Comparison of ENCODE assay signal across 30 cellular contexts in genomic region chr15:48425051-48425450, GRCh38.
"Had no signal": no experiment of that assay in that cellular context is flagged by ENCODE, and none has a peak within 500 bp of the region (broad histone marks: within the 10 kb centered on the region; RNA-seq: fewer than 3 reads in every experiment).

No MANE protein-coding gene starts in this region.

- H3K4me1 Mint-ChIP-seq: activated CD4-positive, alpha-beta memory T cell treated with anti-CD3 and anti-CD28 coated beads, Interleukin-2, amount 10 ng/mL, durations not matched to agents 7 days and 5 days; activated CD4-positive, alpha-beta T cell treated with anti-CD3 and anti-CD28 coated beads, Interleukin-2, amount 10 ng/mL, durations not matched to agents 7 days and 5 days; activated naive CD4-positive, alpha-beta T cell treated with anti-CD3 and anti-CD28 coated beads, Interleukin-2, amount 50 U/mL, for 24 hours; activated naive CD8-positive, alpha-beta T cell treated with anti-CD3 and anti-CD28 coated beads, Interleukin-2, amount 50 U/mL, for 24 hours; activated T-helper 17 cell treated with anti-CD3 and anti-CD28 coated beads, Interleukin-2, amount 50 U/mL, for 72 hours; immature natural killer cell had no signal

- H3K4me3 Mint-ChIP-seq: activated CD4-positive, alpha-beta memory T cell treated with anti-CD3 and anti-CD28 coated beads, Interleukin-2, amount 10 ng/mL, durations not matched to agents 7 days and 5 days; activated CD4-positive, alpha-beta T cell treated with anti-CD3 and anti-CD28 coated beads, Interleukin-2, amount 10 ng/mL, durations not matched to agents 7 days and 5 days; activated naive CD4-positive, alpha-beta T cell treated with anti-CD3 and anti-CD28 coated beads, Interleukin-2, amount 50 U/mL, for 24 hours; activated naive CD8-positive, alpha-beta T cell treated with anti-CD3 and anti-CD28 coated beads, Interleukin-2, amount 50 U/mL, for 24 hours; activated T-cell treated with anti-CD3 and anti-CD28 coated beads, Interleukin-2, amount 50 U/mL, for 24 hours; activated T-helper 17 cell treated with anti-CD3 and anti-CD28 coated beads, Interleukin-2, amount 50 U/mL, for 72 hours; effector memory CD8-positive, alpha-beta T cell; immature natural killer cell; nephron progenitor cell; stimulated activated naive B cell treated with anti-CD40 and anti-IgM and Interleukin-4, amounts not matched to agents 10 μg/mL and 1 μg/mL and 100 μg/mL, for 72 hours had no signal

- H3K36me3 Mint-ChIP-seq: activated naive CD4-positive, alpha-beta T cell treated with anti-CD3 and anti-CD28 coated beads, Interleukin-2, amount 50 U/mL, for 24 hours; stimulated activated naive B cell treated with anti-CD40 and anti-IgM and Interleukin-4, amounts not matched to agents 10 μg/mL and 1 μg/mL and 100 μg/mL, for 72 hours had no signal

- H3K27me3 Mint-ChIP-seq: activated CD4-positive, alpha-beta memory T cell treated with anti-CD3 and anti-CD28 coated beads, Interleukin-2, amount 10 ng/mL, durations not matched to agents 7 days and 5 days; activated CD4-positive, alpha-beta T cell treated with anti-CD3 and anti-CD28 coated beads, Interleukin-2, amount 10 ng/mL, durations not matched to agents 7 days and 5 days; activated naive CD4-positive, alpha-beta T cell treated with anti-CD3 and anti-CD28 coated beads, Interleukin-2, amount 50 U/mL, for 24 hours; activated naive CD8-positive, alpha-beta T cell treated with anti-CD3 and anti-CD28 coated beads, Interleukin-2, amount 50 U/mL, for 24 hours; stimulated activated naive B cell treated with anti-CD40 and anti-IgM and Interleukin-4, amounts not matched to agents 10 μg/mL and 1 μg/mL and 100 μg/mL, for 72 hours had no signal

- H3K4me3 ChIP-seq: body of pancreas, colonic mucosa, lung, pancreas, prostate gland, skin epidermis, stomach, tibial artery had no signal

- ATAC-seq: activated naive CD8-positive, alpha-beta T cell treated with anti-CD3 and anti-CD28 coated beads, Interleukin-2, amount 50 U/mL, for 24 hours; activated T-helper 17 cell treated with anti-CD3 and anti-CD28 coated beads, Interleukin-2, amount 50 U/mL, for 72 hours; body of pancreas; effector memory CD8-positive, alpha-beta T cell; left lobe of liver; pancreas; sciatic nerve; stimulated activated naive B cell treated with anti-CD40 and anti-IgM and Interleukin-4, amounts not matched to agents 10 μg/mL and 1 μg/mL and 100 μg/mL, for 72 hours had no signal

- H3K27me3 ChIP-seq: body of pancreas, colonic mucosa, pancreas, stomach, tibial artery had no signal

- FAIRE-seq: pancreas had no signal

- H3K27ac ChIP-seq: body of pancreas, colonic mucosa, pancreas, prostate gland, stomach, tibial artery had no signal

- H3K4me1 ChIP-seq: body of pancreas, colonic mucosa, pancreas, prostate gland, stomach had no signal

- H3K36me3 ChIP-seq: colonic mucosa, pancreas had no signal

- H3K9me3 ChIP-seq: body of pancreas, colonic mucosa, pancreas, prostate gland, stomach, tibial artery had no signal

- DNase-seq: activated CD4-positive, alpha-beta memory T cell treated with anti-CD3 and anti-CD28 coated beads, Interleukin-2, amount 10 ng/mL, durations not matched to agents 7 days and 5 days; activated CD4-positive, alpha-beta T cell treated with anti-CD3 and anti-CD28 coated beads for 1 hour; activated CD4-positive, alpha-beta T cell treated with anti-CD3 and anti-CD28 coated beads, Interleukin-2, amount 10 ng/mL, durations not matched to agents 7 days and 5 days; activated CD8-positive, alpha-beta memory T cell treated with anti-CD3 and anti-CD28 coated beads, Interleukin-2, amount 50 U/mL, for 48 hours; activated gamma-delta T cell treated with Interleukin-2 at 50 U/mL for 16 hours; activated naive CD8-positive, alpha-beta T cell treated with anti-CD3 and anti-CD28 coated beads, Interleukin-2, amount 50 U/mL, for 24 hours; activated T-cell treated with anti-CD3 and anti-CD28 coated beads, Interleukin-2, amount 50 U/mL, for 24 hours; aorta; body of pancreas; cerebellar nuclear complex; colonic mucosa; effector memory CD8-positive, alpha-beta T cell; foreskin fibroblast; head of caudate nucleus; hypothalamus; immature natural killer cell; nephron progenitor cell; pancreas; retina; stimulated activated naive B cell treated with anti-CD40 and anti-IgM and Interleukin-4, amounts not matched to agents 10 μg/mL and 1 μg/mL and 100 μg/mL, for 72 hours; stomach; T-helper 2 cell; tibial artery had no signal

- H3K27ac Mint-ChIP-seq: activated CD4-positive, alpha-beta memory T cell treated with anti-CD3 and anti-CD28 coated beads, Interleukin-2, amount 10 ng/mL, durations not matched to agents 7 days and 5 days; activated CD4-positive, alpha-beta T cell treated with anti-CD3 and anti-CD28 coated beads, Interleukin-2, amount 10 ng/mL, durations not matched to agents 7 days and 5 days; activated naive CD4-positive, alpha-beta T cell treated with anti-CD3 and anti-CD28 coated beads, Interleukin-2, amount 50 U/mL, for 24 hours; activated naive CD8-positive, alpha-beta T cell treated with anti-CD3 and anti-CD28 coated beads, Interleukin-2, amount 50 U/mL, for 24 hours; activated T-cell treated with anti-CD3 and anti-CD28 coated beads, Interleukin-2, amount 50 U/mL, for 24 hours; activated T-helper 17 cell treated with anti-CD3 and anti-CD28 coated beads, Interleukin-2, amount 50 U/mL, for 72 hours; effector memory CD8-positive, alpha-beta T cell; immature natural killer cell; nephron progenitor cell; stimulated activated naive B cell treated with anti-CD40 and anti-IgM and Interleukin-4, amounts not matched to agents 10 μg/mL and 1 μg/mL and 100 μg/mL, for 72 hours had no signal

- H3K9me3 Mint-ChIP-seq: activated CD4-positive, alpha-beta memory T cell treated with anti-CD3 and anti-CD28 coated beads, Interleukin-2, amount 10 ng/mL, durations not matched to agents 7 days and 5 days; activated CD4-positive, alpha-beta T cell treated with anti-CD3 and anti-CD28 coated beads, Interleukin-2, amount 10 ng/mL, durations not matched to agents 7 days and 5 days; activated naive CD4-positive, alpha-beta T cell treated with anti-CD3 and anti-CD28 coated beads, Interleukin-2, amount 50 U/mL, for 24 hours; activated naive CD8-positive, alpha-beta T cell treated with anti-CD3 and anti-CD28 coated beads, Interleukin-2, amount 50 U/mL, for 24 hours; activated T-cell treated with anti-CD3 and anti-CD28 coated beads, Interleukin-2, amount 50 U/mL, for 24 hours; activated T-helper 17 cell treated with anti-CD3 and anti-CD28 coated beads, Interleukin-2, amount 50 U/mL, for 72 hours; effector memory CD8-positive, alpha-beta T cell; nephron progenitor cell; stimulated activated naive B cell treated with anti-CD40 and anti-IgM and Interleukin-4, amounts not matched to agents 10 μg/mL and 1 μg/mL and 100 μg/mL, for 72 hours had no signal
